14 cellular contexts compared by ENCODE assay signal in genomic region chr16:1244881-1245280, GRCh38. TPM values are rescaled to one million over a fixed set of nuclear protein-coding genes. Genes with fewer than 3 reads are reported as not detected.
DNase-seq lines count a peak whose midpoint lies in the region; FAIRE-seq and TF ChIP-seq lines count a peak whose summit lies in the region.
"Had no signal": no experiment of that assay in that cellular context is flagged by ENCODE, and none has a peak within 500 bp of the region (broad histone marks: within the 10 kb centered on the region; RNA-seq: fewer than 3 reads in every experiment).

No MANE protein-coding gene starts in this region.

- DNase-seq in activated CD4-positive, alpha-beta memory T cell treated with anti-CD3 and anti-CD28 coated beads, Interleukin-2, amount 10 ng/mL, durations not matched to agents 7 days and 5 days = peak; percentile 30
- no peak for DNase-seq in activated CD4-positive, alpha-beta memory T cell treated with anti-CD3 and anti-CD28 coated beads for 36 hours
- DNase-seq in NOMO-1 treated with dmso at 0.1 percent for 144 hours (lab: John Stamatoyannopoulos, UW; ENCODE audit: unreplicated experiment) = peak; percentile 42
- peak in 5 of 7 donors; percentile 35 to 74 (median 63) for DNase-seq in adrenal gland
- DNase-seq in stimulated activated CD8-positive, alpha-beta memory T cell treated with anti-CD3 and anti-CD28 coated beads, Interleukin-4, amount 100 ng/mL, for 48 hours = peak; percentile 22
- DNase-seq in D341Med (ENCODE audit: low spot score) = no peak
- no peak for DNase-seq in DMS153 (lab: John Stamatoyannopoulos, UW)
- DNase-seq in GM12891 (ENCODE audit: insufficient read length, low spot score) = no peak
- DNase-seq: activated CD4-positive, alpha-beta T cell treated with anti-CD3 and anti-CD28 coated beads, Interleukin-2, amount 10 ng/mL, durations not matched to agents 24 days and 14 days; mesendoderm; MM.1S; nucleus accumbens had no signal

- no peak overlapping the region for H3K4me3 ChIP-seq in adrenal gland

- TF ChIP-seq CTCF in adrenal gland (IDR thresholded peaks at IDR 0.05) = no peak

- POLR2A ChIA-PET in activated CD4-positive, alpha-beta memory T cell treated with anti-CD3 and anti-CD28 coated beads, Interleukin-2, amount 10 ng/mL, durations not matched to agents 7 days and 5 days (lab: Charles Lee) = no interaction called here
- POLR2A ChIA-PET in activated CD4-positive, alpha-beta memory T cell treated with anti-CD3 and anti-CD28 coated beads for 36 hours (lab: Charles Lee) = no interaction called here

- H3K27ac Mint-ChIP-seq in activated CD4-positive, alpha-beta memory T cell treated with anti-CD3 and anti-CD28 coated beads, Interleukin-2, amount 10 ng/mL, durations not matched to agents 7 days and 5 days = no peak overlapping the region
- no peak overlapping the region for H3K27ac Mint-ChIP-seq in activated CD4-positive, alpha-beta memory T cell treated with anti-CD3 and anti-CD28 coated beads for 36 hours
- H3K27ac Mint-ChIP-seq: activated CD4-positive, alpha-beta T cell treated with anti-CD3 and anti-CD28 coated beads, Interleukin-2, amount 10 ng/mL, durations not matched to agents 24 days and 14 days had no signal

- H3K4me3 Mint-ChIP-seq in activated CD4-positive, alpha-beta memory T cell treated with anti-CD3 and anti-CD28 coated beads, Interleukin-2, amount 10 ng/mL, durations not matched to agents 7 days and 5 days = no peak overlapping the region
- no peak overlapping the region for H3K4me3 Mint-ChIP-seq in activated CD4-positive, alpha-beta memory T cell treated with anti-CD3 and anti-CD28 coated beads for 36 hours
- H3K4me3 Mint-ChIP-seq: activated CD4-positive, alpha-beta T cell treated with anti-CD3 and anti-CD28 coated beads, Interleukin-2, amount 10 ng/mL, durations not matched to agents 24 days and 14 days had no signal

- no peaks in the 10 kb centered on the region for H3K27me3 ChIP-seq in adrenal gland

- H3K27ac ChIP-seq in adrenal gland = no peak overlapping the region

- no peaks in the 10 kb centered on the region for H3K36me3 ChIP-seq in adrenal gland (replicated peaks in 1 of 2)

- peaks cover 4% of the 10 kb centered on the region for H3K27me3 Mint-ChIP-seq in activated CD4-positive, alpha-beta memory T cell treated with anti-CD3 and anti-CD28 coated beads, Interleukin-2, amount 10 ng/mL, durations not matched to agents 7 days and 5 days
- peaks cover 8% of the 10 kb centered on the region for H3K27me3 Mint-ChIP-seq in activated CD4-positive, alpha-beta memory T cell treated with anti-CD3 and anti-CD28 coated beads for 36 hours

- no peaks in the 10 kb centered on the region for H3K36me3 Mint-ChIP-seq in activated CD4-positive, alpha-beta memory T cell treated with anti-CD3 and anti-CD28 coated beads, Interleukin-2, amount 10 ng/mL, durations not matched to agents 7 days and 5 days (ENCODE audit: low read depth)
- H3K36me3 Mint-ChIP-seq in activated CD4-positive, alpha-beta memory T cell treated with anti-CD3 and anti-CD28 coated beads for 36 hours = no peaks in the 10 kb centered on the region

- intact Hi-C loops in activated CD4-positive, alpha-beta memory T cell treated with anti-CD3 and anti-CD28 coated beads for 36 hours (cut with micrococcal nuclease) = no loop called here
- intact Hi-C loops in adrenal gland (cut with DNase I) = no loop called here

- no peak for TF ChIP-seq POLR2A in adrenal gland (IDR thresholded peaks at IDR 0.05)
- no peak for TF ChIP-seq POLR2A in GM12891 (IDR thresholded peaks at IDR 0.05; ENCODE audit: low read depth, low read length)

- WGBS in adrenal gland, 4 donors = 31 to 44% (median 36%) methylated on average over 6 to 12 of the region's 12 CpGs

- peaks cover 1% of the 10 kb centered on the region for H3K4me1 Mint-ChIP-seq in activated CD4-positive, alpha-beta memory T cell treated with anti-CD3 and anti-CD28 coated beads, Interleukin-2, amount 10 ng/mL, durations not matched to agents 7 days and 5 days
- no peaks in the 10 kb centered on the region for H3K4me1 Mint-ChIP-seq in activated CD4-positive, alpha-beta memory T cell treated with anti-CD3 and anti-CD28 coated beads for 36 hours (ENCODE audit: low read depth)

- no peaks in the 10 kb centered on the region for H3K9me3 ChIP-seq in adrenal gland (replicated peaks in 1 of 3)
- H3K9me3 ChIP-seq: Caco-2 had no signal

- no peak for FAIRE-seq in GM12891 (lab: Jason Lieb, UNC)

- CTCF ChIA-PET in activated CD4-positive, alpha-beta memory T cell treated with anti-CD3 and anti-CD28 coated beads, Interleukin-2, amount 10 ng/mL, durations not matched to agents 7 days and 5 days (lab: Charles Lee) = no interaction called here
- CTCF ChIA-PET in activated CD4-positive, alpha-beta memory T cell treated with anti-CD3 and anti-CD28 coated beads for 36 hours (lab: Charles Lee) = no interaction called here

- H3K4me1 ChIP-seq in adrenal gland (replicated peaks in 1 of 2) = no peaks in the 10 kb centered on the region
- H3K4me1 ChIP-seq: Caco-2 had no signal

- H3K9me3 Mint-ChIP-seq in activated CD4-positive, alpha-beta memory T cell treated with anti-CD3 and anti-CD28 coated beads, Interleukin-2, amount 10 ng/mL, durations not matched to agents 7 days and 5 days = peaks cover 2% of the 10 kb centered on the region
- H3K9me3 Mint-ChIP-seq in activated CD4-positive, alpha-beta memory T cell treated with anti-CD3 and anti-CD28 coated beads for 36 hours = no peaks in the 10 kb centered on the region
- H3K9me3 Mint-ChIP-seq: activated CD4-positive, alpha-beta T cell treated with anti-CD3 and anti-CD28 coated beads, Interleukin-2, amount 10 ng/mL, durations not matched to agents 24 days and 14 days had no signal

TF ChIP-seq in GM12891, 5 proteins besides CTCF, POLR2A, EP300 and RAD21:
- TF ChIP-seq TAF1 (IDR thresholded peaks at IDR 0.05; ENCODE audit: low read depth, low read length) = no peak
- TF ChIP-seq POU2F2 (IDR thresholded peaks at IDR 0.05; ENCODE audit: low read depth, low read length) = no peak
- no peak for TF ChIP-seq PAX5 (IDR thresholded peaks at IDR 0.05; ENCODE audit: insufficient read depth, low read length, severe bottlenecking)
- TF ChIP-seq SPI1 (IDR thresholded peaks at IDR 0.05; ENCODE audit: low read depth, low read length) = no peak
- TF ChIP-seq POLR2AphosphoS5 (IDR thresholded peaks at IDR 0.05; ENCODE audit: low read depth, low read length) = no peak

RNA-seq across cellular contexts. Expression of gene TPSAB1, which starts 4.4 kb away (rescaled TPM):
- not detected for total RNA-seq in activated CD4-positive, alpha-beta memory T cell treated with anti-CD3 and anti-CD28 coated beads, Interleukin-2, amount 10 ng/mL, durations not matched to agents 7 days and 5 days
- not detected for total RNA-seq in activated CD4-positive, alpha-beta memory T cell treated with anti-CD3 and anti-CD28 coated beads for 36 hours
- 1 to 10 TPM in 3 of 8 donors, under 1 TPM in 3, not detected in 2; 0.41 to 4.7 (median 1.0) TPM for total RNA-seq in adrenal gland
- polyA plus RNA-seq in adrenal gland = 1 to 10 TPM in 1 of 3 donors, under 1 TPM in 1, not detected in 1; 0.48 to 4.8 TPM
- not detected for polyA plus RNA-seq in GM12891 (2012; ENCODE audit: low read depth, missing spikeins)
- total RNA-seq: activated CD4-positive, alpha-beta T cell treated with anti-CD3 and anti-CD28 coated beads, Interleukin-2, amount 10 ng/mL, durations not matched to agents 24 days and 14 days; Caco-2; H7 had no signal

RNA-seq across cellular contexts. Expression of gene TPSD1, which starts 11.0 kb away (rescaled TPM):
- total RNA-seq in activated CD4-positive, alpha-beta memory T cell treated with anti-CD3 and anti-CD28 coated beads, Interleukin-2, amount 10 ng/mL, durations not matched to agents 7 days and 5 days = not detected
- total RNA-seq in activated CD4-positive, alpha-beta memory T cell treated with anti-CD3 and anti-CD28 coated beads for 36 hours = not detected
- not detected for total RNA-seq in adrenal gland
- polyA plus RNA-seq in adrenal gland = under 1 TPM in 1 of 3 donors, not detected in 2; 0.24 TPM
- polyA plus RNA-seq in GM12891 (2012; ENCODE audit: low read depth, missing spikeins) = not detected
- total RNA-seq: activated CD4-positive, alpha-beta T cell treated with anti-CD3 and anti-CD28 coated beads, Interleukin-2, amount 10 ng/mL, durations not matched to agents 24 days and 14 days; Caco-2; H7 had no signal

RNA-seq across cellular contexts. Expression of gene TPSB2, which starts 14.9 kb away (rescaled TPM):
- total RNA-seq in activated CD4-positive, alpha-beta memory T cell treated with anti-CD3 and anti-CD28 coated beads, Interleukin-2, amount 10 ng/mL, durations not matched to agents 7 days and 5 days = not detected
- not detected for total RNA-seq in activated CD4-positive, alpha-beta memory T cell treated with anti-CD3 and anti-CD28 coated beads for 36 hours
- total RNA-seq in adrenal gland = 1 to 10 TPM in 2 of 8 donors, under 1 TPM in 3, not detected in 3; 0.54 to 6.6 (median 0.78) TPM
- polyA plus RNA-seq in adrenal gland = 1 to 10 TPM in 1 of 3 donors, under 1 TPM in 1, not detected in 1; 0.32 to 5.1 TPM
- polyA plus RNA-seq in GM12891 (2012; ENCODE audit: low read depth, missing spikeins) = not detected
- total RNA-seq: activated CD4-positive, alpha-beta T cell treated with anti-CD3 and anti-CD28 coated beads, Interleukin-2, amount 10 ng/mL, durations not matched to agents 24 days and 14 days; Caco-2; H7 had no signal

RNA-seq across cellular contexts. Expression of gene TPSG1, which starts 19.8 kb away (rescaled TPM):
- not detected for total RNA-seq in activated CD4-positive, alpha-beta memory T cell treated with anti-CD3 and anti-CD28 coated beads, Interleukin-2, amount 10 ng/mL, durations not matched to agents 7 days and 5 days
- total RNA-seq in activated CD4-positive, alpha-beta memory T cell treated with anti-CD3 and anti-CD28 coated beads for 36 hours = not detected
- total RNA-seq in adrenal gland = 1 to 10 TPM in 1 of 8 donors, under 1 TPM in 2, not detected in 5; 0.18 to 5.5 (median 0.29) TPM
- polyA plus RNA-seq in adrenal gland = 1 to 10 TPM in 1 of 3 donors, under 1 TPM in 1, not detected in 1; 0.34 to 2.7 TPM
- not detected for polyA plus RNA-seq in GM12891 (2012; ENCODE audit: low read depth, missing spikeins)
- total RNA-seq: activated CD4-positive, alpha-beta T cell treated with anti-CD3 and anti-CD28 coated beads, Interleukin-2, amount 10 ng/mL, durations not matched to agents 24 days and 14 days; Caco-2; H7 had no signal

Comparison
In these comparisons a context has a peak if more than half of its experiments do, and no peak if none do; other contexts are left out.
1. DNase-seq: peak in activated CD4-positive, alpha-beta memory T cell treated with anti-CD3 and anti-CD28 coated beads, Interleukin-2, amount 10 ng/mL, durations not matched to agents 7 days and 5 days (single experiment), NOMO-1 treated with dmso at 0.1 percent for 144 hours (single experiment), adrenal gland (5 of 7) and stimulated activated CD8-positive, alpha-beta memory T cell treated with anti-CD3 and anti-CD28 coated beads, Interleukin-4, amount 100 ng/mL, for 48 hours (single experiment); none in activated CD4-positive, alpha-beta memory T cell treated with anti-CD3 and anti-CD28 coated beads for 36 hours (single experiment), D341Med (single experiment), DMS153 (single experiment) and GM12891 (single experiment).